ENCODE assay signal across 36 cellular contexts in the genomic region with DNA sequence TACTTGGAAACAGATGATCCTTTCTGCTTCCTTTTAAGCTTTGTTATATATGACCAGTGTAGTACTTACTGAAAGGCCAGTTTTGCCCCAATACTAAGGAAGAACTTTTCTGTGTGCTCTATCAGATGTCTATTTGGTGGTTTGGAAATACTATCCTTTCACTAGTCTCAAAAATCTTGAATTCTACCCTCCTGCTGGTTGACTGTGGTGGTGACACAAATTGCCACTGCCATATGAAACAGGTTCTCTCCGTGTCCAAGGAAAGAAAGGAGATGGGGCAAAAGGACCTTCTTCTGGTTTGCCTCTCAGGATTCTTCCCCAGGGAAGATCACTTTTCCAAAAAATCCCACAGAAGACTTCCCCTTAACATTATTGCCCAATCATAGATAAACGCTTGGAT. TPM values are rescaled to one million over a fixed set of nuclear protein-coding genes. Genes with fewer than 3 reads are reported as not detected.
"Had no signal": no experiment of that assay in that cellular context is flagged by ENCODE, and none has a peak within 500 bp of the region (broad histone marks: within the 10 kb centered on the region; RNA-seq: fewer than 3 reads in every experiment).

No MANE protein-coding gene starts in this region.

- DNase-seq: dermis blood vessel endothelial cell; effector memory CD4-positive, alpha-beta T cell; foreskin fibroblast; gastrocnemius medialis; heart left ventricle; kidney; mesenchymal stem cell; mucosa of descending colon; naive B cell; stimulated activated CD4-positive, alpha-beta T cell treated with anti-CD3 and anti-CD28 coated beads, Interleukin-12 subunit alpha, Interleukin-12 subunit beta, amount 100 ng/mL, for 4 hours; stimulated activated CD4-positive, alpha-beta T cell treated with anti-CD3 and anti-CD28 coated beads, Interleukin-1b, Interleukin-23, amount 100 ng/mL, for 48 hours; stimulated activated CD4-positive, alpha-beta T cell treated with anti-CD3 and anti-CD28 coated beads, Interleukin-4, amount 100 ng/mL, for 1 hour; stimulated activated CD8-positive, alpha-beta memory T cell treated with anti-CD3 and anti-CD28 coated beads, Interleukin-4, amount 100 ng/mL, for 48 hours; stimulated activated naive CD4-positive, alpha-beta T cell; stimulated activated naive CD8-positive, alpha-beta T cell treated with anti-CD3 and anti-CD28 coated beads, Interleukin-15, amount 100 ng/mL, for 72 hours; transverse colon had no signal

- H3K4me2 ChIP-seq: hepatocyte, smooth muscle cell had no signal

- H3K9ac ChIP-seq: parathyroid adenoma had no signal

- H3K27ac Mint-ChIP-seq: mesothelial cell of epicardium; naive B cell; natural killer cell treated with Interleukin-12 subunit alpha and Interleukin-12 subunit beta and Interleukin-15 and Interleukin-18, amount 100 ng/mL, for 72 hours; progenitor cell of endocrine pancreas; stimulated activated naive CD8-positive, alpha-beta T cell treated with anti-CD3 and anti-CD28 coated beads, Interleukin-15, amount 100 ng/mL, for 72 hours had no signal

- FAIRE-seq: endometrium, kidney had no signal

- H3K4me1 ChIP-seq: gastrocnemius medialis, heart left ventricle, parathyroid adenoma, suprapubic skin, transverse colon had no signal

- H3K27me3 Mint-ChIP-seq: stimulated activated naive CD8-positive, alpha-beta T cell treated with anti-CD3 and anti-CD28 coated beads, Interleukin-15, amount 100 ng/mL, for 72 hours had no signal

- H3K4me3 Mint-ChIP-seq: mesothelial cell of epicardium; naive B cell; natural killer cell treated with Interleukin-12 subunit alpha and Interleukin-12 subunit beta and Interleukin-15 and Interleukin-18, amount 100 ng/mL, for 72 hours; neural crest cell; stimulated activated naive CD8-positive, alpha-beta T cell treated with anti-CD3 and anti-CD28 coated beads, Interleukin-15, amount 100 ng/mL, for 72 hours had no signal

- H3K27ac ChIP-seq: coronary artery, epithelial cell of prostate, gastrocnemius medialis, heart left ventricle, hepatocyte, parathyroid adenoma, suprapubic skin, transverse colon had no signal

- H3K36me3 ChIP-seq: gastrocnemius medialis, heart left ventricle, suprapubic skin, transverse colon had no signal

- H3K9me3 ChIP-seq: gastrocnemius medialis, heart left ventricle, mucosa of descending colon, suprapubic skin, transverse colon had no signal

- H3K4me1 Mint-ChIP-seq: mesothelial cell of epicardium; naive B cell; neural crest cell; stimulated activated naive CD8-positive, alpha-beta T cell treated with anti-CD3 and anti-CD28 coated beads, Interleukin-15, amount 100 ng/mL, for 72 hours had no signal

- H3K27me3 ChIP-seq: gastrocnemius medialis, heart left ventricle, hepatocyte, suprapubic skin had no signal

- H3K36me3 Mint-ChIP-seq: mesothelial cell of epicardium; natural killer cell treated with Interleukin-12 subunit alpha and Interleukin-12 subunit beta and Interleukin-15 and Interleukin-18, amount 100 ng/mL, for 72 hours had no signal

- H3K79me2 ChIP-seq: hepatocyte, parathyroid adenoma had no signal

- H2AFZ ChIP-seq: hepatocyte, parathyroid adenoma had no signal

- H3K9me3 Mint-ChIP-seq: mesothelial cell of epicardium; natural killer cell treated with Interleukin-12 subunit alpha and Interleukin-12 subunit beta and Interleukin-15 and Interleukin-18, amount 100 ng/mL, for 72 hours; neural crest cell; stimulated activated naive CD8-positive, alpha-beta T cell treated with anti-CD3 and anti-CD28 coated beads, Interleukin-15, amount 100 ng/mL, for 72 hours had no signal

- ATAC-seq: esophagus mucosa; gastrocnemius medialis; heart left ventricle; left lobe of liver; mucosa of descending colon; natural killer cell treated with Interleukin-12 subunit alpha and Interleukin-12 subunit beta and Interleukin-15 and Interleukin-18, amount 100 ng/mL, for 72 hours; sciatic nerve; stimulated activated naive CD8-positive, alpha-beta T cell treated with anti-CD3 and anti-CD28 coated beads, Interleukin-15, amount 100 ng/mL, for 72 hours had no signal

- H3K4me3 ChIP-seq: coronary artery, gastrocnemius medialis, heart left ventricle, hepatocyte, lung, mucosa of descending colon, smooth muscle cell, suprapubic skin, transverse colon had no signal

RNA-seq across cellular contexts. Expression of gene GJE1, which starts 6.2 kb away (rescaled TPM):
- total RNA-seq: dermis blood vessel endothelial cell; esophagus mucosa; gastrocnemius medialis; glomerular endothelial cell; heart left ventricle; hepatocyte; kidney; left lobe of liver; liver; lung; mesothelial cell of epicardium; mucosa of descending colon; natural killer cell treated with Interleukin-12 subunit alpha and Interleukin-12 subunit beta and Interleukin-15 and Interleukin-18, amount 100 ng/mL, for 72 hours; neural crest cell; osteoblast; progenitor cell of endocrine pancreas; sciatic nerve; smooth muscle cell; suprapubic skin; transverse colon; ureter had no signal
- polyA plus RNA-seq: heart left ventricle, hepatocyte, liver, lung, smooth muscle cell, thymus had no signal

RNA-seq across cellular contexts. Expression of gene NMBR, which starts 8.0 kb away (rescaled TPM):
- total RNA-seq: dermis blood vessel endothelial cell; esophagus mucosa; glomerular endothelial cell; kidney; left lobe of liver; liver; mucosa of descending colon; natural killer cell treated with Interleukin-12 subunit alpha and Interleukin-12 subunit beta and Interleukin-15 and Interleukin-18, amount 100 ng/mL, for 72 hours; osteoblast; smooth muscle cell; transverse colon; ureter had no signal
- polyA plus RNA-seq: heart left ventricle, hepatocyte, liver, smooth muscle cell had no signal
